In genomic region chr5:1118738-1119137, GRCh38 we compare ENCODE assay signal across 10 cellular contexts. TPM values are rescaled to one million over a fixed set of nuclear protein-coding genes. Genes with fewer than 3 reads are reported as not detected.
DNase-seq lines count a peak whose midpoint lies in the region; ATAC-seq and TF ChIP-seq lines count a peak whose summit lies in the region.
"Had no signal": no experiment of that assay in that cellular context is flagged by ENCODE, and none has a peak within 500 bp of the region (broad histone marks: within the 10 kb centered on the region; RNA-seq: fewer than 3 reads in every experiment).

No MANE protein-coding gene starts in this region.

- no peak for TF ChIP-seq POLR2A in sigmoid colon (IDR thresholded peaks at IDR 0.05)

- H3K4me3 ChIP-seq in Panc1 (ENCODE audit: low read depth in 2 of 2, low read length in 2 of 2), result no peak overlapping the region
- H3K4me3 ChIP-seq in right atrium auricular region, result no peak overlapping the region
- H3K4me3 ChIP-seq in sigmoid colon, result no peak overlapping the region

- H3K4me1 ChIP-seq in Panc1 (ENCODE audit: control insufficient read depth, insufficient read depth, low read length) (peaks cover 41% of the 10 kb centered on the region), right atrium auricular region (peaks cover 0 to 60% of the 10 kb centered on the region in 2 donors), sigmoid colon (peaks cover 0 to 19% (median 16%) of the 10 kb centered on the region in 4 donors)

- H3K36me3 ChIP-seq in Panc1 (ENCODE audit: control insufficient read depth, insufficient read depth, low read length) (no peaks in the 10 kb centered on the region), right atrium auricular region (no peaks in the 10 kb centered on the region), sigmoid colon (no peaks in the 10 kb centered on the region)

- BruUV-seq in Panc1 (replicated peaks; lab: Mats Ljungman, UMichigan), result no TSS peak

- TF ChIP-seq CTCF in Panc1 (IDR thresholded peaks at IDR 0.05) (no peak), right atrium auricular region (IDR thresholded peaks at IDR 0.05) (no peak), sigmoid colon (IDR thresholded peaks at IDR 0.05) (no peak)

- no peak for TF ChIP-seq EP300 in sigmoid colon (IDR thresholded peaks at IDR 0.05)

- peak; percentile 47 for DNase-seq in NCI-H2107 (lab: John Stamatoyannopoulos, UW)
- DNase-seq in NCI-H2107 treated with DMSO at 0.1 percent for 48 hours (lab: John Stamatoyannopoulos, UW; ENCODE audit: unreplicated experiment), result no peak
- no peak for DNase-seq in Panc1 (ENCODE audit: low read depth, low spot score)
- no peak for DNase-seq in right atrium auricular region (ENCODE audit: low spot score)
- DNase-seq in sigmoid colon, result peak; percentile 82
- DNase-seq in ureter (ENCODE audit: low spot score), result no peak
- no peak for DNase-seq in NCI-H146 (lab: John Stamatoyannopoulos, UW)
- DNase-seq: amniotic stem cell, midbrain had no signal

- WGBS in sigmoid colon, 2 donors, result 10 to 41% methylated on average over 15 of the region's 15 CpGs

- CTCF ChIA-PET in Panc1 (lab: Charles Lee), result interaction anchor here (0.6 kb wide), 2 partner anchors 67 to 172 kb away, joined by 4 to 8 read pairs; no protein-coding TSS in a partner anchor

- in situ Hi-C loops in Panc1 (cut with HindIII; ENCODE audit: low pct_unique_long_range_greater_than_20kb, low sequenced_read_pairs), result no loop called here

- ATAC-seq in Panc1 (no peak), GM21576 (IDR thresholded peaks at IDR 0.05; ENCODE audit: unreplicated experiment) (no peak)

- intact Hi-C loops in Panc1 (cut with micrococcal nuclease; ENCODE audit: unreplicated experiment) (no loop called here), sigmoid colon (cut with DNase I) (loop anchor here (10.0 kb wide), 1 partner anchor 114 kb away; the partner anchor contains the start of gene NKD2)

- H3K27ac ChIP-seq in Panc1 (ENCODE audit: low read length), result peak overlapping the region; percentile 42
- peak overlapping the region; percentile 75 to 81 for H3K27ac ChIP-seq in right atrium auricular region
- H3K27ac ChIP-seq in sigmoid colon, result peak overlapping the region; percentile 7 to 59 (median 27)

- H3K27me3 ChIP-seq in Panc1 (ENCODE audit: control insufficient read depth, insufficient read depth, low read length) (no peaks in the 10 kb centered on the region), right atrium auricular region (no peaks in the 10 kb centered on the region), sigmoid colon (no peaks in the 10 kb centered on the region)

- H3K9me3 ChIP-seq in Panc1 (ENCODE audit: control insufficient read depth, insufficient read depth, low read depth, low read length), result no peaks in the 10 kb centered on the region
- H3K9me3 ChIP-seq in right atrium auricular region, result no peaks in the 10 kb centered on the region
- H3K9me3 ChIP-seq in sigmoid colon, result no peaks in the 10 kb centered on the region

- POLR2A ChIA-PET in Panc1 (lab: Charles Lee), result interaction anchor here (0.6 kb wide), 1 partner anchor 12 kb away, joined by 5 read pairs; no protein-coding TSS in a partner anchor

RNA-seq across cellular contexts. Expression of gene SLC12A7, which starts 6.9 kb away (rescaled TPM):
- 297 TPM for total RNA-seq in Panc1 (2021; ENCODE audit: unreplicated experiment)
- 468 TPM for polyA plus RNA-seq in Panc1 (2012; ENCODE audit: insufficient read length)
- 10 to 100 TPM; 28.5 to 42.3 TPM for total RNA-seq in right atrium auricular region
- total RNA-seq in sigmoid colon, result 10 to 100 TPM; 12.5 to 23.5 (median 18.4) TPM
- 10 to 100 TPM in 2 of 3 donors, 1 to 10 TPM in 1; 7.2 to 54.3 (median 10.9) TPM for polyA plus RNA-seq in sigmoid colon
- 77.0 TPM for total RNA-seq in ureter

Comparison
In these comparisons a context has a peak if more than half of its experiments do, and no peak if none do; other contexts are left out.
1. DNase-seq: peak in NCI-H2107 (single experiment) and sigmoid colon (single experiment); none in NCI-H2107 treated with DMSO at 0.1 percent for 48 hours (single experiment), Panc1 (single experiment), right atrium auricular region (single experiment), ureter (single experiment) and NCI-H146 (single experiment).
2. H3K27ac ChIP-seq: peak in every context shown above with its lines; median percentile 78 in right atrium auricular region; 42 in Panc1; 27 in sigmoid colon.